In genomic region chr4:122831515-122832196, GRCh38 we compare ENCODE assay signal across 17 cellular contexts. TPM values are rescaled to one million over a fixed set of nuclear protein-coding genes. Genes with fewer than 3 reads are reported as not detected.
A peak's percentile ranks its signal among the peaks of the same experiment; 100 is the strongest.
DNase-seq lines count a peak whose midpoint lies in the region; ATAC-seq and TF ChIP-seq lines count a peak whose summit lies in the region.
"Had no signal": no experiment of that assay in that cellular context is flagged by ENCODE, and none has a peak within 500 bp of the region (broad histone marks: within the 10 kb centered on the region; RNA-seq: fewer than 3 reads in every experiment).

No MANE protein-coding gene starts in this region.

- TF ChIP-seq CTCF in BJ (IDR thresholded peaks at IDR 0.05; ENCODE audit: insufficient read depth, low read depth, low read length) (no peak), MCF 10A (IDR thresholded peaks at IDR 0.05; ENCODE audit: unreplicated experiment) (no peak), colonic mucosa (IDR thresholded peaks at IDR 0.05) (no peak)

- peaks cover 28% of the 10 kb centered on the region for H3K4me1 Mint-ChIP-seq in MCF 10A (ENCODE audit: insufficient read depth, unreplicated experiment)
- H3K4me1 Mint-ChIP-seq in T-helper 2 cell treated with Interferon-gamma antibody and Interleukin-4, amounts not matched to agents 5 μg/mL and 100 μg/mL, for 36 hours (ENCODE audit: low read depth), result peaks cover 10% of the 10 kb centered on the region

- H3K4me3 Mint-ChIP-seq in MCF 10A (ENCODE audit: unreplicated experiment), result no peak overlapping the region
- no peak overlapping the region for H3K4me3 Mint-ChIP-seq in T-helper 2 cell treated with Interferon-gamma antibody and Interleukin-4, amounts not matched to agents 5 μg/mL and 100 μg/mL, for 36 hours
- H3K4me3 Mint-ChIP-seq: activated CD4-positive, alpha-beta memory T cell treated with anti-CD3 and anti-CD28 coated beads for 36 hours; B cell had no signal

- POLR2A ChIA-PET in BJ (lab: Charles Lee) (interaction anchor here (0.6 kb wide), 1 partner anchor 67 kb away, joined by 5 read pairs; no protein-coding TSS in a partner anchor), MCF 10A (lab: Yijun Ruan, JAX) (interaction anchor here (0.7 to 4.2 kb wide), 18 partner anchors 14 to 83 kb away, joined by 3 to 27 read pairs (median 4); no protein-coding TSS in a partner anchor)

- H3K27ac Mint-ChIP-seq in MCF 10A (ENCODE audit: low read depth, unreplicated experiment), result peak overlapping the region; percentile 77
- no peak overlapping the region for H3K27ac Mint-ChIP-seq in T-helper 2 cell treated with Interferon-gamma antibody and Interleukin-4, amounts not matched to agents 5 μg/mL and 100 μg/mL, for 36 hours
- H3K27ac Mint-ChIP-seq: activated CD4-positive, alpha-beta memory T cell treated with anti-CD3 and anti-CD28 coated beads for 36 hours; B cell had no signal

- H3K27ac ChIP-seq in HUES6 (ENCODE audit: low read depth, low read length) (no peak overlapping the region), colonic mucosa (no peak overlapping the region)
- H3K27ac ChIP-seq: SJCRH30, spleen had no signal

- no peak overlapping the region for H3K9ac ChIP-seq in HUES6 (ENCODE audit: low read length)
- H3K9ac ChIP-seq in colonic mucosa (ENCODE audit: low read depth in 2 of 2, low read length in 2 of 2), result no peak overlapping the region

- no TSS peak for BruUV-seq in MCF 10A (replicated peaks; lab: Mats Ljungman, UMichigan)

- H3K36me3 ChIP-seq in BJ (ENCODE audit: control insufficient read depth, insufficient read depth, low read length), result peaks cover 2% of the 10 kb centered on the region; the same call in 1 of the 2 replicates
- H3K36me3 ChIP-seq in HUES6 (ENCODE audit: control insufficient read depth, insufficient read depth, low read length), result peaks cover 73% of the 10 kb centered on the region
- no peaks in the 10 kb centered on the region for H3K36me3 ChIP-seq in colonic mucosa
- H3K36me3 ChIP-seq: SJCRH30, spleen had no signal

- intact Hi-C loops in MCF 10A (cut with micrococcal nuclease) (loop anchor here (2.0 kb wide), 1 partner anchor 43 kb away; no protein-coding TSS in a partner anchor), colonic mucosa (cut with DNase I) (no loop called here)

- H3K4me3 ChIP-seq in BJ (ENCODE audit: low read depth, low read length), result peak overlapping the region; percentile 94
- peak overlapping the region; percentile 22; the same call in 1 of the 2 replicates for H3K4me3 ChIP-seq in HUES6 (ENCODE audit: low read depth, low read length)
- H3K4me3 ChIP-seq in colonic mucosa, result no peak overlapping the region
- H3K4me3 ChIP-seq: HAP-1, SJCRH30, spleen had no signal

- CTCF ChIA-PET in BJ (lab: Yijun Ruan, JAX), result interaction anchor here (0.5 to 1.8 kb wide), 5 partner anchors 9 to 1422 kb away, joined by 3 to 8 read pairs (median 3); no protein-coding TSS in a partner anchor
- CTCF ChIA-PET in MCF 10A (lab: Yijun Ruan, JAX), result interaction anchor here (0.9 to 4.2 kb wide), 7 partner anchors 34 to 228 kb away, joined by 3 to 25 read pairs (median 5); no protein-coding TSS in a partner anchor

- no peaks in the 10 kb centered on the region for H3K9me3 Mint-ChIP-seq in MCF 10A (ENCODE audit: unreplicated experiment)
- no peaks in the 10 kb centered on the region for H3K9me3 Mint-ChIP-seq in T-helper 2 cell treated with Interferon-gamma antibody and Interleukin-4, amounts not matched to agents 5 μg/mL and 100 μg/mL, for 36 hours
- H3K9me3 Mint-ChIP-seq: activated CD4-positive, alpha-beta memory T cell treated with anti-CD3 and anti-CD28 coated beads for 36 hours had no signal

- H3K27me3 Mint-ChIP-seq in MCF 10A (ENCODE audit: insufficient read depth, unreplicated experiment), result no peaks in the 10 kb centered on the region
- H3K27me3 Mint-ChIP-seq in T-helper 2 cell treated with Interferon-gamma antibody and Interleukin-4, amounts not matched to agents 5 μg/mL and 100 μg/mL, for 36 hours (ENCODE audit: low read depth), result peaks cover 48% of the 10 kb centered on the region

- peaks cover 6% of the 10 kb centered on the region for H3K36me3 Mint-ChIP-seq in MCF 10A (ENCODE audit: insufficient read depth, unreplicated experiment)
- no peaks in the 10 kb centered on the region for H3K36me3 Mint-ChIP-seq in T-helper 2 cell treated with Interferon-gamma antibody and Interleukin-4, amounts not matched to agents 5 μg/mL and 100 μg/mL, for 36 hours (ENCODE audit: low read depth)
- H3K36me3 Mint-ChIP-seq: activated CD4-positive, alpha-beta memory T cell treated with anti-CD3 and anti-CD28 coated beads for 36 hours had no signal

- peaks cover 65% of the 10 kb centered on the region for H3K4me1 ChIP-seq in HUES6 (ENCODE audit: control insufficient read depth, insufficient read depth, low read length)
- H3K4me1 ChIP-seq in colonic mucosa, result no peaks in the 10 kb centered on the region

- DNase-seq in BJ (ENCODE audit: low read depth), result no peak
- peak; percentile 74 for DNase-seq in MCF 10A (ENCODE audit: unreplicated experiment)
- DNase-seq in kidney glomerular epithelial cell (lab: John Stamatoyannopoulos, UW), result peak; percentile 23
- DNase-seq in NCI-H1048 (lab: John Stamatoyannopoulos, UW), result no peak
- no peak for DNase-seq in colonic mucosa
- no peak for DNase-seq in T-helper 2 cell treated with Interferon-gamma antibody and Interleukin-4, amounts not matched to agents 5 μg/mL and 100 μg/mL, for 36 hours (ENCODE audit: low spot score)
- DNase-seq: activated CD4-positive, alpha-beta memory T cell treated with anti-CD3 and anti-CD28 coated beads for 36 hours; DMS153; NCI-H2171; NK-92 treated with Interleukin-12 subunit alpha and Interleukin-12 subunit beta, amount 100 ng/mL, for 24 hours; SJCRH30; spleen; substantia nigra had no signal

- H3K9me3 ChIP-seq in HUES6 (ENCODE audit: control insufficient read depth, insufficient read depth, low read depth, low read length) (no peaks in the 10 kb centered on the region), colonic mucosa (no peaks in the 10 kb centered on the region)
- H3K9me3 ChIP-seq: HAP-1, SJCRH30, spleen had no signal

- no peaks in the 10 kb centered on the region for H3K27me3 ChIP-seq in BJ (ENCODE audit: control insufficient read depth, insufficient read depth, low read length)
- H3K27me3 ChIP-seq in HUES6 (ENCODE audit: control insufficient read depth, insufficient read depth, low read length), result no peaks in the 10 kb centered on the region; the same call in 1 of the 2 replicates
- H3K27me3 ChIP-seq in colonic mucosa, result peaks cover 23% of the 10 kb centered on the region
- H3K27me3 ChIP-seq: SJCRH30 had no signal

- no peak for ATAC-seq in GM19452 (IDR thresholded peaks at IDR 0.05; ENCODE audit: unreplicated experiment)

RNA-seq across cellular contexts. Expression of gene FGF2, which starts 5.0 kb away (rescaled TPM):
- 72.7 and 192 TPM in 2 replicates for polyA plus RNA-seq in BJ (2011; rRNA removed)
- 127 and 158 TPM in 2 replicates for polyA minus RNA-seq in BJ (2011; rRNA and poly(A)+ RNA removed)
- total RNA-seq in MCF 10A (2022) (132 and 134 TPM in 2 replicates), colonic mucosa (1 to 10 TPM in 1 of 2 donors, under 1 TPM in 1; 0.94 to 5.0 TPM)
- total RNA-seq: B cell had no signal

Comparison
In these comparisons a context has a peak if more than half of its experiments do, and no peak if none do; other contexts are left out.
1. DNase-seq: peak in MCF 10A (single experiment) and kidney glomerular epithelial cell (single experiment); none in BJ (single experiment), NCI-H1048 (single experiment), colonic mucosa (single experiment) and T-helper 2 cell treated with Interferon-gamma antibody and Interleukin-4, amounts not matched to agents 5 μg/mL and 100 μg/mL, for 36 hours (single experiment).
2. RNA of gene FGF2, which starts 5.0 kb away (total RNA-seq): 132 to 134 TPM in MCF 10A; 0.94 to 5.0 TPM in colonic mucosa; every median in the first group is over 10 times any median in the second.